Comparison of ENCODE assay signal across 8 cellular contexts in genomic region chr17:16352303-16352837, GRCh38. TPM values are rescaled to one million over a fixed set of nuclear protein-coding genes. Genes with fewer than 3 reads are reported as not detected.
DNase-seq lines count a peak whose midpoint lies in the region; ATAC-seq and TF ChIP-seq lines count a peak whose summit lies in the region.

No MANE protein-coding gene starts in this region.

- TF ChIP-seq POLR2A in lower leg skin (IDR thresholded peaks at IDR 0.05) = no peak

- peak overlapping the region; percentile 84 for H3K4me3 ChIP-seq in coronary artery
- peak overlapping the region; percentile 53 for H3K4me3 ChIP-seq in lower leg skin (ENCODE audit: low read depth, poor library complexity, severe bottlenecking)

- H3K4me3 Mint-ChIP-seq in activated CD4-positive, alpha-beta T cell treated with anti-CD3 and anti-CD28 coated beads for 36 hours = peak overlapping the region; percentile 97

- DNase-seq in GM10266 (ENCODE audit: extremely low spot score) (peak; percentile 61), NCI-H1105 (lab: John Stamatoyannopoulos, UW) (peak; percentile 83), coronary artery (ENCODE audit: low spot score) (no peak), lower leg skin (ENCODE audit: low spot score in 2 of 2) (no peak)
- DNase-seq in activated CD4-positive, alpha-beta T cell treated with anti-CD3 and anti-CD28 coated beads for 36 hours = peak; percentile 70
- DNase-seq in stimulated activated CD4-positive, alpha-beta T cell treated with anti-CD3 and anti-CD28 coated beads, TNF-alpha, amount 100 ng/mL, for 24 hours (ENCODE audit: low read depth in 3 of 3) = peak in 2 of 3 experiments; percentile 14 to 37

- peaks cover 22% of the 10 kb centered on the region for H3K4me1 Mint-ChIP-seq in activated CD4-positive, alpha-beta T cell treated with anti-CD3 and anti-CD28 coated beads for 36 hours

- CTCF ChIA-PET in activated CD4-positive, alpha-beta T cell treated with anti-CD3 and anti-CD28 coated beads for 36 hours (lab: Charles Lee) = interaction anchor here (0.9 to 7.4 kb wide), 10 partner anchors 8 to 237 kb away, joined by 3 to 64 read pairs (median 4); no protein-coding TSS in a partner anchor

- ATAC-seq in activated CD4-positive, alpha-beta T cell treated with anti-CD3 and anti-CD28 coated beads for 36 hours = peak; percentile 50
- ATAC-seq in HG03045 (IDR thresholded peaks at IDR 0.05; ENCODE audit: unreplicated experiment) (no peak), HG03175 (IDR thresholded peaks at IDR 0.05; ENCODE audit: unreplicated experiment) (no peak)

- peak overlapping the region in 1 of 2 donors; percentile 64 for H3K27ac ChIP-seq in coronary artery

- H3K36me3 Mint-ChIP-seq in activated CD4-positive, alpha-beta T cell treated with anti-CD3 and anti-CD28 coated beads for 36 hours (ENCODE audit: low read depth) = peaks cover 16% of the 10 kb centered on the region

- intact Hi-C loops in activated CD4-positive, alpha-beta T cell treated with anti-CD3 and anti-CD28 coated beads for 36 hours (cut with DNase I, micrococcal nuclease) = loop anchor here (1.0 to 5.0 kb wide), 4 partner anchors 65 to 136 kb away; partner anchors contain the start of gene PIGL (in 2 of the 2)
- intact Hi-C loops in lower leg skin (cut with DNase I; ENCODE audit: low total_unique reads) = loop anchor here (10.0 kb wide), 1 partner anchor 172 kb away; no protein-coding TSS in a partner anchor

- no peak for TF ChIP-seq CTCF in GM10266 (IDR thresholded peaks at IDR 0.05; ENCODE audit: control insufficient read depth, insufficient read depth, low read depth, missing control alignments)
- no peak for TF ChIP-seq CTCF in coronary artery (IDR thresholded peaks at IDR 0.05)
- no peak for TF ChIP-seq CTCF in lower leg skin (IDR thresholded peaks at IDR 0.05)

- H3K9me3 Mint-ChIP-seq in activated CD4-positive, alpha-beta T cell treated with anti-CD3 and anti-CD28 coated beads for 36 hours (ENCODE audit: low read depth) = no peaks in the 10 kb centered on the region

- no peaks in the 10 kb centered on the region for H3K27me3 Mint-ChIP-seq in activated CD4-positive, alpha-beta T cell treated with anti-CD3 and anti-CD28 coated beads for 36 hours

- POLR2A ChIA-PET in activated CD4-positive, alpha-beta T cell treated with anti-CD3 and anti-CD28 coated beads for 36 hours (lab: Charles Lee) = interaction anchor here (1.1 to 1.6 kb wide), 3 partner anchors 29 to 338 kb away, joined by 3 to 9 read pairs (median 3); partner anchors contain the start of genes CCDC144A and UBB

- H3K27ac Mint-ChIP-seq in activated CD4-positive, alpha-beta T cell treated with anti-CD3 and anti-CD28 coated beads for 36 hours = peak overlapping the region; percentile 84

- WGBS in lower leg skin, 2 donors = 1 to 2% methylated on average over 37 of the region's 37 CpGs

RNA-seq across cellular contexts. Expression of gene CENPV, which starts 0.9 kb away (rescaled TPM):
- 100 to 1,000 TPM; 100 to 132 TPM for total RNA-seq in activated CD4-positive, alpha-beta T cell treated with anti-CD3 and anti-CD28 coated beads for 36 hours
- 1 to 10 TPM; 2.1 to 4.9 (median 3.8) TPM for total RNA-seq in lower leg skin

RNA-seq across cellular contexts. Expression of gene UBB, which starts 28.5 kb away (rescaled TPM):
- 1,000 to 10,000 TPM; 1,578 to 1,806 TPM for total RNA-seq in activated CD4-positive, alpha-beta T cell treated with anti-CD3 and anti-CD28 coated beads for 36 hours
- 100 to 1,000 TPM; 606 to 678 (median 615) TPM for total RNA-seq in lower leg skin

Comparison
In these comparisons a context has a peak if more than half of its experiments do, and no peak if none do; other contexts are left out.
1. DNase-seq: peak in GM10266 (single experiment), NCI-H1105 (single experiment), activated CD4-positive, alpha-beta T cell treated with anti-CD3 and anti-CD28 coated beads for 36 hours (single experiment) and stimulated activated CD4-positive, alpha-beta T cell treated with anti-CD3 and anti-CD28 coated beads, TNF-alpha, amount 100 ng/mL, for 24 hours (2 of 3); none in coronary artery (single experiment) and lower leg skin (0 of 2).
2. RNA of gene CENPV, which starts 0.9 kb away (total RNA-seq): 100 to 132 TPM in activated CD4-positive, alpha-beta T cell treated with anti-CD3 and anti-CD28 coated beads for 36 hours; 2.1 to 4.9 TPM in lower leg skin; every median in the first group is over 10 times any median in the second.